In the genomic region with DNA sequence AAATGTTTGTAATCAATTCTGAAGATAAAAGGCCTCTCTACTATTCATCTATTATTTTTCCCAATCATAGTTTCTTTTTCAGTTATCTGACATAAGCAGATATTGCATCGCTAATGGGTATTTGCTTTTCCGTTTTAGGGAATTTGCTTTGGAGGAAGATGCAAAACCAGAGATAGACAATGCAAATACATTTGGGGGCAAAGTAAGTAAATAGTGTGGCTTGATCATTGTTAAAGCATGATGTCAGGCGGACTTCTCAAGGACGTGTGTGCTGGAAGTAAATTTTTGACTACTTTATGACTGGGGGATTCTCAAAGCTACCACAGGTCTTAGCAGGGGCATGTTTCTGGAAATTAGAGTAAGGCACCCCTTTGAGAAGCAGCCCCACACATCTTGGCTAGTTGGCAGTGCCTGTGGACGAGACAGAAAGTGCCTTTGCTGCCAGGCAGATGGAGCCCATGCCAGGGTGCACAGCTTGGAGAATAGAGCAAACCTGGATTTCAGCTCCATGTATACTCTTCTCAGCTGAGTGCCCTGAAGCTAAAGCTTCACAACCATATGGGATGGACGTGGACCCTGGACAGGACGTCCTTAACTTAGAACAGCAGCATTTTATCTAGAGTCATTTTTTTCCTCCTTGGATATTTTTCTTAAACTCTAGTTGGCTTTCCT, we compare ENCODE assay signal across 20 cellular contexts.
"Had no signal": no experiment of that assay in that cellular context is flagged by ENCODE, and none has a peak within 500 bp of the region (broad histone marks: within the 10 kb centered on the region; RNA-seq: fewer than 3 reads in every experiment).

No MANE protein-coding gene starts in this region.

- H3K27me3 ChIP-seq: adrenal gland had no signal

- H3K9me3 Mint-ChIP-seq: activated CD8-positive, alpha-beta T cell treated with anti-CD3 and anti-CD28 coated beads for 36 hours; activated naive CD8-positive, alpha-beta T cell treated with anti-CD3 and anti-CD28 coated beads, Interleukin-2, amount 10 ng/mL, durations not matched to agents 7 days and 5 days; activated T-cell treated with anti-CD3 and anti-CD28 coated beads, Interleukin-2, amount 50 U/mL, for 72 hours had no signal

- H3K36me3 Mint-ChIP-seq: activated naive CD8-positive, alpha-beta T cell treated with anti-CD3 and anti-CD28 coated beads, Interleukin-2, amount 10 ng/mL, durations not matched to agents 7 days and 5 days had no signal

- H3K27me3 Mint-ChIP-seq: activated CD4-positive, alpha-beta T cell treated with anti-CD3 and anti-CD28 coated beads for 36 hours; activated CD8-positive, alpha-beta T cell treated with anti-CD3 and anti-CD28 coated beads for 36 hours; activated naive CD8-positive, alpha-beta T cell treated with anti-CD3 and anti-CD28 coated beads, Interleukin-2, amount 10 ng/mL, durations not matched to agents 7 days and 5 days had no signal

- H3K4me1 Mint-ChIP-seq: activated CD4-positive, alpha-beta T cell treated with anti-CD3 and anti-CD28 coated beads for 36 hours; activated naive CD8-positive, alpha-beta T cell treated with anti-CD3 and anti-CD28 coated beads, Interleukin-2, amount 10 ng/mL, durations not matched to agents 7 days and 5 days had no signal

- H3K9me3 ChIP-seq: adrenal gland had no signal

- ATAC-seq: activated CD4-positive, alpha-beta T cell treated with anti-CD3 and anti-CD28 coated beads for 36 hours; activated CD8-positive, alpha-beta T cell treated with anti-CD3 and anti-CD28 coated beads for 36 hours; activated T-cell treated with anti-CD3 and anti-CD28 coated beads, Interleukin-2, amount 50 U/mL, for 72 hours; Right ventricle myocardium inferior had no signal

- H3K4me3 ChIP-seq: adrenal gland had no signal

- H3K27ac Mint-ChIP-seq: activated CD4-positive, alpha-beta T cell treated with anti-CD3 and anti-CD28 coated beads for 36 hours; activated CD8-positive, alpha-beta T cell treated with anti-CD3 and anti-CD28 coated beads for 36 hours; activated naive CD8-positive, alpha-beta T cell treated with anti-CD3 and anti-CD28 coated beads, Interleukin-2, amount 10 ng/mL, durations not matched to agents 7 days and 5 days; activated T-cell treated with anti-CD3 and anti-CD28 coated beads, Interleukin-2, amount 50 U/mL, for 72 hours had no signal

- H3K4me3 Mint-ChIP-seq: activated CD4-positive, alpha-beta T cell treated with anti-CD3 and anti-CD28 coated beads for 36 hours; activated CD8-positive, alpha-beta T cell treated with anti-CD3 and anti-CD28 coated beads for 36 hours; activated naive CD8-positive, alpha-beta T cell treated with anti-CD3 and anti-CD28 coated beads, Interleukin-2, amount 10 ng/mL, durations not matched to agents 7 days and 5 days; activated T-cell treated with anti-CD3 and anti-CD28 coated beads, Interleukin-2, amount 50 U/mL, for 72 hours had no signal

- DNase-seq: activated CD4-positive, alpha-beta T cell treated with anti-CD3 and anti-CD28 coated beads for 36 hours; activated CD4-positive, alpha-beta T cell treated with anti-CD3 and anti-CD28 coated beads, Interleukin-2, amount 50 U/mL, for 1 hour; activated CD8-positive, alpha-beta memory T cell treated with anti-CD3 and anti-CD28 coated beads, Interleukin-2, amount 50 U/mL, for 4 hours; activated CD8-positive, alpha-beta T cell treated with anti-CD3 and anti-CD28 coated beads for 36 hours; activated naive CD4-positive, alpha-beta T cell treated with anti-CD3 and anti-CD28 coated beads, Interleukin-2, amount 50 U/mL, for 16 hours; activated naive CD8-positive, alpha-beta T cell treated with anti-CD3 and anti-CD28 coated beads, Interleukin-2, amount 10 ng/mL, durations not matched to agents 7 days and 5 days; activated T-cell treated with anti-CD3 and anti-CD28 coated beads, Interleukin-2, amount 50 U/mL, for 72 hours; adrenal gland; MM.1S; NCI-H1105 treated with DMSO at 0.1 percent for 48 hours; NCI-H1436 treated with DMSO at 0.1 percent for 48 hours; NCI-H187; NCI-H2081; NCI-H446; NCI-H524; NCI-H82; RPMI8226; T-helper 1 cell had no signal

- H3K27ac ChIP-seq: adrenal gland, VCaP had no signal

- H3K36me3 ChIP-seq: adrenal gland had no signal

- H3K4me1 ChIP-seq: adrenal gland had no signal
